Comparison of ENCODE assay signal across 27 cellular contexts in the genomic region with DNA sequence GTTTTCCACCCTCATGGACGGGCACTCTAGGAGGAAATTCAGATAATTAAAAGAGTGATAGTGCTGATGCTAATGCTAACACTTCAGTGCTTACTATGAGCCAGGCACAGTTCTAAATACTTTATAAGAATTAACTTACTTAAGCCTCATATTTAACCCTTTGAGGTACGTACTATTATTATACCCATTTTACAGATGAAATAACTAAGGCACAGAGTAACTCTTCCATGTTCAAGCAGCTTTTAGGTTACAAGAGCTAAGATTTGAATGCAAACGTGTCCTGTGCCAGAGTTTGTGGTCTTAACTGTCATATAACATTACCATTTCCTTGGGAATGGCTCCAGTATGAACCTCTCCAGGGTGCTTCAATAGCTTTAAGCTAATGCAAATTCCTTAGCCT.
"Had no signal": no experiment of that assay in that cellular context is flagged by ENCODE, and none has a peak within 500 bp of the region (broad histone marks: within the 10 kb centered on the region; RNA-seq: fewer than 3 reads in every experiment).

No MANE protein-coding gene starts in this region.

- H3K36me3 ChIP-seq: colonic mucosa, esophagus squamous epithelium, gastrocnemius medialis, heart right ventricle, left lung, lower lobe of right lung had no signal

- H3K4me3 ChIP-seq: colonic mucosa, esophagus squamous epithelium, gastrocnemius medialis, heart right ventricle, left lung, lower lobe of right lung, mucosa of descending colon had no signal

- H3K4me1 ChIP-seq: colonic mucosa, esophagus squamous epithelium, gastrocnemius medialis, heart right ventricle, left lung, lower lobe of right lung had no signal

- H3K9me3 ChIP-seq: colonic mucosa, esophagus squamous epithelium, gastrocnemius medialis, heart right ventricle, left lung, lower lobe of right lung, mucosa of descending colon had no signal

- DNase-seq: colonic mucosa; cortex of kidney; effector CD8-positive, alpha-beta T cell; effector memory CD8-positive, alpha-beta T cell; endodermal cell; erythroblast; esophagus squamous epithelium; foreskin fibroblast; foreskin melanocyte; gastrocnemius medialis; glutamatergic neuron; head of caudate nucleus; heart right ventricle; hippocampal formation; immature natural killer cell; islet precursor cell; kidney; left cardiac atrium; left lung; left ventricle myocardium superior; lower lobe of right lung; mesenchymal stem cell; mucosa of descending colon; naive B cell had no signal

- H3K27ac ChIP-seq: colonic mucosa, epithelial cell of prostate, esophagus squamous epithelium, gastrocnemius medialis, heart right ventricle, left lung, lower lobe of right lung had no signal

- FAIRE-seq: endometrium, kidney had no signal

- ATAC-seq: effector memory CD8-positive, alpha-beta T cell; esophagus mucosa; gastrocnemius medialis; heart right ventricle; left cardiac atrium; left lung; left ventricle myocardium superior; lower lobe of right lung; mucosa of descending colon had no signal

- H3K27me3 ChIP-seq: colonic mucosa, esophagus squamous epithelium, gastrocnemius medialis, left lung had no signal
